Comparison of ENCODE assay signal across 1 cellular context in the genomic region with DNA sequence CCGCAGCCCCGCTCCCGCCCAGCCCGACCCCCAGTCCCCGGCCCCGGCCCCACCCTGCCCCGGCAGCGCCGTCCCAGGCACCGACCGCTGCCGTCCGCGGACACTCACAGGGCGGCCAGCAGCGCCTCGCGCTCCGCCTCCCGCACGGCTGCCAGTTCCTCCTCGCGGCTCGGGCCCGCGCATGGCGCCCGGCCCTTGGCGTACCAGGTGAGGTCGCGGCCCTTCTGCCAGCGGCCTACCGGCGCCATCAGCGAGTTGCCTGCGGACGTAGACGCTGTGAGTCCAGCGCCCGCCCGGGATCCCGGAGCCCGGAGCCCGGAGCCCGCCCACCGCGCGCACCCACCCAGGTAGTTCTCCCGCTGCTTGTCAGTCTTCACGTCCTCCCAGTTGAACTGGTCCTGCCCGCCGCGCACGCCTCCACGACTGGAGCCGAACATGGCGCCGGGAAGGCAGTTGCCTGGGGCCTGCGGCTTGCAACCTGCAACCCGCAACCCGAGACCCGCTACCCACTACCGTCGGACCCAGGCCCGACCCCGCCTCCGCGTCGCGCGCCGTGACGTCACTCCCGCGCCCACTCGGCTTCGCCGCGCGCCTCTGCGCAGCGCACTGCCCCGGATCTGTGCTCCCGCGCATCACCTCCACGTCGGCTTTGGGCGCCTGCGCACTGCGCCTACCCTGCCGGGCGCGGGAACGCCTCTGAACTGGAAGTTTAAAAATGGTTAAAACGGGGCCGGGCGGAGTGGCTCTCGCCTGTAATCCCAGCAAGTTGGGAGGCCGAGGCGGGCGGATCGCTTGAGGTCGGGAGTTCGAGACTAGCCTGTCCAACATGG.
A peak's percentile ranks its signal among the peaks of the same experiment; 100 is the strongest.
TF ChIP-seq lines count a peak whose summit lies in the region.

A gene (minus strand): TSS at position 535 of the 830 bp plus-strand sequence. CDS start 98 bp downstream, at position 437.

TF ChIP-seq in K562, 482 proteins besides CTCF, POLR2A, EP300 and RAD21 (continued from another document and continues in another):
- TF ChIP-seq, protein P1, sequence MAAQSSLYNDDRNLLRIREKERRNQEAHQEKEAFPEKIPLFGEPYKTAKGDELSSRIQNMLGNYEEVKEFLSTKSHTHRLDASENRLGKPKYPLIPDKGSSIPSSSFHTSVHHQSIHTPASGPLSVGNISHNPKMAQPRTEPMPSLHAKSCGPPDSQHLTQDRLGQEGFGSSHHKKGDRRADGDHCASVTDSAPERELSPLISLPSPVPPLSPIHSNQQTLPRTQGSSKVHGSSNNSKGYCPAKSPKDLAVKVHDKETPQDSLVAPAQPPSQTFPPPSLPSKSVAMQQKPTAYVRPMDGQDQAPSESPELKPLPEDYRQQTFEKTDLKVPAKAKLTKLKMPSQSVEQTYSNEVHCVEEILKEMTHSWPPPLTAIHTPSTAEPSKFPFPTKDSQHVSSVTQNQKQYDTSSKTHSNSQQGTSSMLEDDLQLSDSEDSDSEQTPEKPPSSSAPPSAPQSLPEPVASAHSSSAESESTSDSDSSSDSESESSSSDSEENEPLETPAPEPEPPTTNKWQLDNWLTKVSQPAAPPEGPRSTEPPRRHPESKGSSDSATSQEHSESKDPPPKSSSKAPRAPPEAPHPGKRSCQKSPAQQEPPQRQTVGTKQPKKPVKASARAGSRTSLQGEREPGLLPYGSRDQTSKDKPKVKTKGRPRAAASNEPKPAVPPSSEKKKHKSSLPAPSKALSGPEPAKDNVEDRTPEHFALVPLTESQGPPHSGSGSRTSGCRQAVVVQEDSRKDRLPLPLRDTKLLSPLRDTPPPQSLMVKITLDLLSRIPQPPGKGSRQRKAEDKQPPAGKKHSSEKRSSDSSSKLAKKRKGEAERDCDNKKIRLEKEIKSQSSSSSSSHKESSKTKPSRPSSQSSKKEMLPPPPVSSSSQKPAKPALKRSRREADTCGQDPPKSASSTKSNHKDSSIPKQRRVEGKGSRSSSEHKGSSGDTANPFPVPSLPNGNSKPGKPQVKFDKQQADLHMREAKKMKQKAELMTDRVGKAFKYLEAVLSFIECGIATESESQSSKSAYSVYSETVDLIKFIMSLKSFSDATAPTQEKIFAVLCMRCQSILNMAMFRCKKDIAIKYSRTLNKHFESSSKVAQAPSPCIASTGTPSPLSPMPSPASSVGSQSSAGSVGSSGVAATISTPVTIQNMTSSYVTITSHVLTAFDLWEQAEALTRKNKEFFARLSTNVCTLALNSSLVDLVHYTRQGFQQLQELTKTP (IDR thresholded peaks at IDR 0.05; ENCODE audit: low read depth in 1 of 2, partially characterized antibody in 2 of 2), result no peak
- TF ChIP-seq MEIS2 (IDR thresholded peaks at IDR 0.05; ENCODE audit: partially characterized antibody), result peak; percentile 96
- TF ChIP-seq IFI16 (CRISPR knock-in tag; IDR thresholded peaks at IDR 0.05), result no peak
- no peak for TF ChIP-seq RBM17 (IDR thresholded peaks at IDR 0.05; ENCODE audit: borderline replicate concordance, low read depth, low read length)
- TF ChIP-seq, protein P2, sequence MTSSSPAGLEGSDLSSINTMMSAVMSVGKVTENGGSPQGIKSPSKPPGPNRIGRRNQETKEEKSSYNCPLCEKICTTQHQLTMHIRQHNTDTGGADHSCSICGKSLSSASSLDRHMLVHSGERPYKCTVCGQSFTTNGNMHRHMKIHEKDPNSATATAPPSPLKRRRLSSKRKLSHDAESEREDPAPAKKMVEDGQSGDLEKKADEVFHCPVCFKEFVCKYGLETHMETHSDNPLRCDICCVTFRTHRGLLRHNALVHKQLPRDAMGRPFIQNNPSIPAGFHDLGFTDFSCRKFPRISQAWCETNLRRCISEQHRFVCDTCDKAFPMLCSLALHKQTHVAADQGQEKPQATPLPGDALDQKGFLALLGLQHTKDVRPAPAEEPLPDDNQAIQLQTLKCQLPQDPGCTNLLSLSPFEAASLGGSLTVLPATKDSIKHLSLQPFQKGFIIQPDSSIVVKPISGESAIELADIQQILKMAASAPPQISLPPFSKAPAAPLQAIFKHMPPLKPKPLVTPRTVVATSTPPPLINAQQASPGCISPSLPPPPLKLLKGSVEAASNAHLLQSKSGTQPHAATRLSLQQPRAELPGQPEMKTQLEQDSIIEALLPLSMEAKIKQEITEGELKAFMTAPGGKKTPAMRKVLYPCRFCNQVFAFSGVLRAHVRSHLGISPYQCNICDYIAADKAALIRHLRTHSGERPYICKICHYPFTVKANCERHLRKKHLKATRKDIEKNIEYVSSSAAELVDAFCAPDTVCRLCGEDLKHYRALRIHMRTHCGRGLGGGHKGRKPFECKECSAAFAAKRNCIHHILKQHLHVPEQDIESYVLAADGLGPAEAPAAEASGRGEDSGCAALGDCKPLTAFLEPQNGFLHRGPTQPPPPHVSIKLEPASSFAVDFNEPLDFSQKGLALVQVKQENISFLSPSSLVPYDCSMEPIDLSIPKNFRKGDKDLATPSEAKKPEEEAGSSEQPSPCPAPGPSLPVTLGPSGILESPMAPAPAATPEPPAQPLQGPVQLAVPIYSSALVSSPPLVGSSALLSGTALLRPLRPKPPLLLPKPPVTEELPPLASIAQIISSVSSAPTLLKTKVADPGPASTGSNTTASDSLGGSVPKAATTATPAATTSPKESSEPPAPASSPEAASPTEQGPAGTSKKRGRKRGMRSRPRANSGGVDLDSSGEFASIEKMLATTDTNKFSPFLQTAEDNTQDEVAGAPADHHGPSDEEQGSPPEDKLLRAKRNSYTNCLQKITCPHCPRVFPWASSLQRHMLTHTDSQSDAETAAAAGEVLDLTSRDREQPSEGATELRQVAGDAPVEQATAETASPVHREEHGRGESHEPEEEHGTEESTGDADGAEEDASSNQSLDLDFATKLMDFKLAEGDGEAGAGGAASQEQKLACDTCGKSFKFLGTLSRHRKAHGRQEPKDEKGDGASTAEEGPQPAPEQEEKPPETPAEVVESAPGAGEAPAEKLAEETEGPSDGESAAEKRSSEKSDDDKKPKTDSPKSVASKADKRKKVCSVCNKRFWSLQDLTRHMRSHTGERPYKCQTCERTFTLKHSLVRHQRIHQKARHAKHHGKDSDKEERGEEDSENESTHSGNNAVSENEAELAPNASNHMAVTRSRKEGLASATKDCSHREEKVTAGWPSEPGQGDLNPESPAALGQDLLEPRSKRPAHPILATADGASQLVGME (CRISPR knock-in tag; IDR thresholded peaks at IDR 0.05), result no peak
- no peak for TF ChIP-seq ZC3H11A (IDR thresholded peaks at IDR 0.05; ENCODE audit: low read depth, low read length)
- no peak for TF ChIP-seq MCM3 (IDR thresholded peaks at IDR 0.05)
- TF ChIP-seq ZNF584 (CRISPR knock-in tag; IDR thresholded peaks at IDR 0.05; ENCODE audit: low read depth), result no peak
- TF ChIP-seq CHD2 (IDR thresholded peaks at IDR 0.05; ENCODE audit: low read depth, low read length), result 0 out of 2 replicates have a peak, but pooled peaks have one; percentile 3
- TF ChIP-seq, protein P3, sequence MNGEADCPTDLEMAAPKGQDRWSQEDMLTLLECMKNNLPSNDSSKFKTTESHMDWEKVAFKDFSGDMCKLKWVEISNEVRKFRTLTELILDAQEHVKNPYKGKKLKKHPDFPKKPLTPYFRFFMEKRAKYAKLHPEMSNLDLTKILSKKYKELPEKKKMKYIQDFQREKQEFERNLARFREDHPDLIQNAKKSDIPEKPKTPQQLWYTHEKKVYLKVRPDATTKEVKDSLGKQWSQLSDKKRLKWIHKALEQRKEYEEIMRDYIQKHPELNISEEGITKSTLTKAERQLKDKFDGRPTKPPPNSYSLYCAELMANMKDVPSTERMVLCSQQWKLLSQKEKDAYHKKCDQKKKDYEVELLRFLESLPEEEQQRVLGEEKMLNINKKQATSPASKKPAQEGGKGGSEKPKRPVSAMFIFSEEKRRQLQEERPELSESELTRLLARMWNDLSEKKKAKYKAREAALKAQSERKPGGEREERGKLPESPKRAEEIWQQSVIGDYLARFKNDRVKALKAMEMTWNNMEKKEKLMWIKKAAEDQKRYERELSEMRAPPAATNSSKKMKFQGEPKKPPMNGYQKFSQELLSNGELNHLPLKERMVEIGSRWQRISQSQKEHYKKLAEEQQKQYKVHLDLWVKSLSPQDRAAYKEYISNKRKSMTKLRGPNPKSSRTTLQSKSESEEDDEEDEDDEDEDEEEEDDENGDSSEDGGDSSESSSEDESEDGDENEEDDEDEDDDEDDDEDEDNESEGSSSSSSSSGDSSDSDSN (IDR thresholded peaks at IDR 0.05; ENCODE audit: borderline replicate concordance in 1 of 2, low read depth in 2 of 2, low read length in 2 of 2), result 0 out of 4 replicates have a peak, but pooled peaks of 1 of the 2 experiments have one; percentile 62
- TF ChIP-seq STAG1 (CRISPR knock-in tag; IDR thresholded peaks at IDR 0.05; ENCODE audit: borderline replicate concordance), result peak; percentile 40; the same call in 1 of the 2 replicates
- TF ChIP-seq ZNF212 (CRISPR knock-in tag; IDR thresholded peaks at IDR 0.05), result 0 out of 2 replicates have a peak, but pooled peaks have one; percentile 13
- TF ChIP-seq ZNF12 (CRISPR knock-in tag; IDR thresholded peaks at IDR 0.05), result no peak
- TF ChIP-seq CC2D1A (IDR thresholded peaks at IDR 0.05), result no peak
- no peak for TF ChIP-seq YBX1 (IDR thresholded peaks at IDR 0.05)
- no peak for TF ChIP-seq NFIX (CRISPR knock-in tag; IDR thresholded peaks at IDR 0.05; ENCODE audit: low read depth)
- no peak for TF ChIP-seq ZNF165 (CRISPR knock-in tag; IDR thresholded peaks at IDR 0.05; ENCODE audit: borderline replicate concordance)
- TF ChIP-seq, protein P4, sequence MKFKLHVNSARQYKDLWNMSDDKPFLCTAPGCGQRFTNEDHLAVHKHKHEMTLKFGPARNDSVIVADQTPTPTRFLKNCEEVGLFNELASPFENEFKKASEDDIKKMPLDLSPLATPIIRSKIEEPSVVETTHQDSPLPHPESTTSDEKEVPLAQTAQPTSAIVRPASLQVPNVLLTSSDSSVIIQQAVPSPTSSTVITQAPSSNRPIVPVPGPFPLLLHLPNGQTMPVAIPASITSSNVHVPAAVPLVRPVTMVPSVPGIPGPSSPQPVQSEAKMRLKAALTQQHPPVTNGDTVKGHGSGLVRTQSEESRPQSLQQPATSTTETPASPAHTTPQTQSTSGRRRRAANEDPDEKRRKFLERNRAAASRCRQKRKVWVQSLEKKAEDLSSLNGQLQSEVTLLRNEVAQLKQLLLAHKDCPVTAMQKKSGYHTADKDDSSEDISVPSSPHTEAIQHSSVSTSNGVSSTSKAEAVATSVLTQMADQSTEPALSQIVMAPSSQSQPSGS (CRISPR knock-in tag; IDR thresholded peaks at IDR 0.05), result peak; percentile 54
- no peak for TF ChIP-seq ZFP36 (IDR thresholded peaks at IDR 0.05; ENCODE audit: low read depth, low read length, partially characterized antibody)
- peak; percentile 99 to 100 for TF ChIP-seq NRF1 (conservative IDR thresholded peaks at IDR 0.05 in 1 of 2, IDR thresholded peaks at IDR 0.05 in 1 of 2)
- TF ChIP-seq, protein P5, sequence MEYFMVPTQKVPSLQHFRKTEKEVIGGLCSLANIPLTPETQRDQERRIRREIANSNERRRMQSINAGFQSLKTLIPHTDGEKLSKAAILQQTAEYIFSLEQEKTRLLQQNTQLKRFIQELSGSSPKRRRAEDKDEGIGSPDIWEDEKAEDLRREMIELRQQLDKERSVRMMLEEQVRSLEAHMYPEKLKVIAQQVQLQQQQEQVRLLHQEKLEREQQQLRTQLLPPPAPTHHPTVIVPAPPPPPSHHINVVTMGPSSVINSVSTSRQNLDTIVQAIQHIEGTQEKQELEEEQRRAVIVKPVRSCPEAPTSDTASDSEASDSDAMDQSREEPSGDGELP (CRISPR knock-in tag; IDR thresholded peaks at IDR 0.05; ENCODE audit: borderline replicate concordance), result peak; percentile 75
- peak; percentile 72; the same call in 1 of the 2 replicates for TF ChIP-seq KLF13 (tag; IDR thresholded peaks at IDR 0.05; ENCODE audit: borderline replicate concordance, low read depth)
- no peak for TF ChIP-seq KDM2B (CRISPR knock-in tag; IDR thresholded peaks at IDR 0.05)
- no peak for TF ChIP-seq SLC30A9 (CRISPR knock-in tag; IDR thresholded peaks at IDR 0.05)
- no peak for TF ChIP-seq RFX1 (IDR thresholded peaks at IDR 0.05)
- no peak for TF ChIP-seq SREBF1 (IDR thresholded peaks at IDR 0.05; ENCODE audit: borderline replicate concordance, low read depth, low read length)
- TF ChIP-seq, protein P6, sequence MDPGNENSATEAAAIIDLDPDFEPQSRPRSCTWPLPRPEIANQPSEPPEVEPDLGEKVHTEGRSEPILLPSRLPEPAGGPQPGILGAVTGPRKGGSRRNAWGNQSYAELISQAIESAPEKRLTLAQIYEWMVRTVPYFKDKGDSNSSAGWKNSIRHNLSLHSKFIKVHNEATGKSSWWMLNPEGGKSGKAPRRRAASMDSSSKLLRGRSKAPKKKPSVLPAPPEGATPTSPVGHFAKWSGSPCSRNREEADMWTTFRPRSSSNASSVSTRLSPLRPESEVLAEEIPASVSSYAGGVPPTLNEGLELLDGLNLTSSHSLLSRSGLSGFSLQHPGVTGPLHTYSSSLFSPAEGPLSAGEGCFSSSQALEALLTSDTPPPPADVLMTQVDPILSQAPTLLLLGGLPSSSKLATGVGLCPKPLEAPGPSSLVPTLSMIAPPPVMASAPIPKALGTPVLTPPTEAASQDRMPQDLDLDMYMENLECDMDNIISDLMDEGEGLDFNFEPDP (CRISPR knock-in tag; IDR thresholded peaks at IDR 0.05), result no peak
- TF ChIP-seq, protein P7, sequence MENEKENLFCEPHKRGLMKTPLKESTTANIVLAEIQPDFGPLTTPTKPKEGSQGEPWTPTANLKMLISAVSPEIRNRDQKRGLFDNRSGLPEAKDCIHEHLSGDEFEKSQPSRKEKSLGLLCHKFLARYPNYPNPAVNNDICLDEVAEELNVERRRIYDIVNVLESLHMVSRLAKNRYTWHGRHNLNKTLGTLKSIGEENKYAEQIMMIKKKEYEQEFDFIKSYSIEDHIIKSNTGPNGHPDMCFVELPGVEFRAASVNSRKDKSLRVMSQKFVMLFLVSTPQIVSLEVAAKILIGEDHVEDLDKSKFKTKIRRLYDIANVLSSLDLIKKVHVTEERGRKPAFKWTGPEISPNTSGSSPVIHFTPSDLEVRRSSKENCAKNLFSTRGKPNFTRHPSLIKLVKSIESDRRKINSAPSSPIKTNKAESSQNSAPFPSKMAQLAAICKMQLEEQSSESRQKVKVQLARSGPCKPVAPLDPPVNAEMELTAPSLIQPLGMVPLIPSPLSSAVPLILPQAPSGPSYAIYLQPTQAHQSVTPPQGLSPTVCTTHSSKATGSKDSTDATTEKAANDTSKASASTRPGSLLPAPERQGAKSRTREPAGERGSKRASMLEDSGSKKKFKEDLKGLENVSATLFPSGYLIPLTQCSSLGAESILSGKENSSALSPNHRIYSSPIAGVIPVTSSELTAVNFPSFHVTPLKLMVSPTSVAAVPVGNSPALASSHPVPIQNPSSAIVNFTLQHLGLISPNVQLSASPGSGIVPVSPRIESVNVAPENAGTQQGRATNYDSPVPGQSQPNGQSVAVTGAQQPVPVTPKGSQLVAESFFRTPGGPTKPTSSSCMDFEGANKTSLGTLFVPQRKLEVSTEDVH (IDR thresholded peaks at IDR 0.05; ENCODE audit: low read depth, partially characterized antibody), result peak; percentile 92
- TF ChIP-seq SIX5 (IDR thresholded peaks at IDR 0.05; ENCODE audit: borderline replicate concordance in 1 of 2, insufficient read depth in 1 of 2, low read depth in 1 of 2, low read length in 2 of 2), result peak in 1 of 2 experiments; percentile 31; a peak in 1 of 4 replicates
- TF ChIP-seq THRAP3 (IDR thresholded peaks at IDR 0.05; ENCODE audit: borderline replicate concordance), result no peak
- no peak; the same call in 1 of the 2 replicates for TF ChIP-seq CBX1 (IDR thresholded peaks at IDR 0.05; ENCODE audit: low read depth)
- peak in 1 of 2 experiments; percentile 64; a peak in 3 of 4 replicates for TF ChIP-seq FOXK2 (conservative IDR thresholded peaks at IDR 0.05 in 1 of 2, IDR thresholded peaks at IDR 0.05 in 1 of 2; ENCODE audit: low read depth in 2 of 2)
- no peak; the same call in 1 of the 2 replicates for TF ChIP-seq ZZZ3 (IDR thresholded peaks at IDR 0.05)
- no peak for TF ChIP-seq CAMTA2 (CRISPR knock-in tag; conservative IDR thresholded peaks at IDR 0.05)
- TF ChIP-seq NCOA4 (IDR thresholded peaks at IDR 0.05; ENCODE audit: partially characterized antibody), result no peak
- peak; percentile 93 for TF ChIP-seq RB1 (IDR thresholded peaks at IDR 0.05; ENCODE audit: low read depth)
- no peak for TF ChIP-seq ZNF76 (CRISPR knock-in tag; IDR thresholded peaks at IDR 0.05; ENCODE audit: borderline replicate concordance)
- peak in 1 of 2 experiments; percentile 80; a peak in 1 of 4 replicates for TF ChIP-seq CSDE1 (IDR thresholded peaks at IDR 0.05)
- peak; percentile 90 for TF ChIP-seq EP400 (IDR thresholded peaks at IDR 0.05)
